27 cellular contexts compared by ENCODE assay signal in the genomic region with DNA sequence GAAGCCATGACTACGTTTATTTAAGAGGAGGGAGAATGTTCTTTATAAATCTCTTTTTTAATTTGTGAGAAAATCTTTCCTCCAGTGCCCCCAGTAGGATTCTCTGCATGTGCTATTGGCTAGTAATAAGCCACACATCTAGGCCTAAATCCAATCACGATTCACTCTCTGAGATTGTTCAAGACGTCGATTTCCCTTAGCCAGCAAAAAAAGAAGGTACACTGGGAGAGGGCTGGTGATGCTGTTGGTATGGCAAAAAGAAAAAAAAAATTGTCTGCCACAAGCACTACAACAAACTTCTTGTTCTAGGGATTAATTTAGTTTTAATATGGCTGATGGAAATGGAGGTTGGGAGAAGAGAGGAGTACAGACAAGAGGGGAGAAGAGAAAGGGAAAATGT.
"Had no signal": no experiment of that assay in that cellular context is flagged by ENCODE, and none has a peak within 500 bp of the region (broad histone marks: within the 10 kb centered on the region; RNA-seq: fewer than 3 reads in every experiment).

No MANE protein-coding gene starts in this region.

- H3K36me3 ChIP-seq: ascending aorta, breast epithelium, cardiac muscle cell, WERI-Rb-1 had no signal

- H3K4me3 ChIP-seq: ascending aorta, breast epithelium, cardiac muscle cell, coronary artery, dorsolateral prefrontal cortex had no signal

- ATAC-seq: activated CD4-positive, CD25-positive, alpha-beta regulatory T cell treated with anti-CD3 and anti-CD28 coated beads, Interleukin-2, amount 50 U/mL, for 24 hours; activated CD8-positive, alpha-beta T cell treated with anti-CD3 and anti-CD28 coated beads for 36 hours; activated naive CD4-positive, alpha-beta T cell treated with anti-CD3 and anti-CD28 coated beads, Interleukin-2, amount 50 U/mL, for 72 hours; esophagus mucosa; T-cell had no signal

- H3K9me3 ChIP-seq: ascending aorta, breast epithelium had no signal

- H3K27me3 ChIP-seq: ascending aorta, breast epithelium, cardiac muscle cell, dorsolateral prefrontal cortex had no signal

- DNase-seq: activated B cell treated with CpG ODN at 0.5 μM for 24 hours; activated CD4-positive, alpha-beta T cell treated with anti-CD3 and anti-CD28 coated beads for 48 hours; activated CD4-positive, alpha-beta T cell treated with anti-CD3 and anti-CD28 coated beads, Interleukin-2, amount 50 U/mL, for 1 hour; activated CD4-positive, alpha-beta T cell treated with anti-CD3 and anti-CD28 coated beads, Interleukin-2, amount 50 U/mL, for 48 hours; activated CD8-positive, alpha-beta memory T cell treated with anti-CD3 and anti-CD28 coated beads for 24 hours; activated CD8-positive, alpha-beta T cell treated with anti-CD3 and anti-CD28 coated beads for 36 hours; activated gamma-delta T cell; activated naive CD4-positive, alpha-beta T cell; activated naive CD4-positive, alpha-beta T cell treated with anti-CD3 and anti-CD28 coated beads, Interleukin-2, amount 10 ng/mL, durations not matched to agents 7 days and 5 days; activated naive CD8-positive, alpha-beta T cell treated with anti-CD3 and anti-CD28 coated beads, Interleukin-2, amount 10 ng/mL, durations not matched to agents 7 days and 5 days; activated T-cell treated with anti-CD3 and anti-CD28 coated beads, Interleukin-2, amount 50 U/mL, for 48 hours; central memory CD4-positive, alpha-beta T cell; cerebellar nuclear complex; dorsolateral prefrontal cortex; effector memory CD4-positive, alpha-beta T cell; endodermal cell; head of caudate nucleus; T-cell; T1000; WERI-Rb-1 had no signal

- H3K27ac ChIP-seq: breast epithelium, cardiac muscle cell, coronary artery, dorsolateral prefrontal cortex, WERI-Rb-1 had no signal
